8 cellular contexts compared by ENCODE assay signal in the genomic region with DNA sequence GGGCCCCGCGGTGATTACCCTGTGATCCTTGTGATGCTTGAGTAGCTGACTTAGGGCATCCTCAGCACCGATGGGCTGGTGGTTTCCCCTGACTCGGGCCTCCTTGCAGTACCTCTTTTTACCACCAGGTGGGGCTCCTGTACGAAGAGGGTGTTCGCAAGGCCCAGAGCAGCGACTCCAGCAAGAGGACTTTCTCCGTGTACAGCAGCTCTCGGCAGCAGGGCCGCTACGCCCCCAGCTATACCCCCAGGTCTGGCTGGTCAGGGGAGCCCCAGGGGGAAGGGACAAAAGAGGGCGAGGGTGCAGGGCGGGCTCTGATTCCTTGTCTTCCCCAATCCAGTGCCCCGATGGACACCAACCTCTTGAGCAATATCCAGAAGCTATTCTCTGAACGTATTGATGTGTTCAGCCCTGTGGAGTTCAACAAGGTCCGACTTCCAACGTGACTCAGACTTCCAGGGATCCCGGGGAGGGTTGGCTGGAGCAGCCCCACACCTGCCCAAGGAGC. TPM values are rescaled to one million over a fixed set of nuclear protein-coding genes. Genes with fewer than 3 reads are reported as not detected.
DNase-seq lines count a peak whose midpoint lies in the region; ATAC-seq, FAIRE-seq and TF ChIP-seq lines count a peak whose summit lies in the region.

No MANE protein-coding gene starts in this region.

- peaks cover 41 to 44% (median 44%) of the 10 kb centered on the region in 3 donors for H3K4me1 Mint-ChIP-seq in T-cell
- H3K4me1 Mint-ChIP-seq in activated naive CD8-positive, alpha-beta T cell treated with anti-CD3 and anti-CD28 coated beads, Interleukin-2, amount 50 U/mL, for 24 hours: peaks cover 36% of the 10 kb centered on the region

- peaks cover 13% of the 10 kb centered on the region for H3K4me1 ChIP-seq in cardiac muscle cell (ENCODE audit: low read depth)

- no peaks in the 10 kb centered on the region for H3K9me3 ChIP-seq in cardiac muscle cell (ENCODE audit: low read depth)

- no peak for FAIRE-seq in urothelium cell line (lab: Jason Lieb, UNC)

- TF ChIP-seq CTCF in cardiac muscle cell (IDR thresholded peaks at IDR 0.05; ENCODE audit: low read depth, low read length): peak; percentile 99

- H3K4me3 Mint-ChIP-seq in T-cell: peak overlapping the region in 2 of 3 donors; percentile 37 to 100
- H3K4me3 Mint-ChIP-seq in activated naive CD8-positive, alpha-beta T cell treated with anti-CD3 and anti-CD28 coated beads, Interleukin-2, amount 50 U/mL, for 24 hours: no peak overlapping the region

- peak overlapping the region; percentile 83 to 88 for H3K27ac Mint-ChIP-seq in T-cell
- no peak overlapping the region for H3K27ac Mint-ChIP-seq in activated naive CD8-positive, alpha-beta T cell treated with anti-CD3 and anti-CD28 coated beads, Interleukin-2, amount 50 U/mL, for 24 hours

- POLR2A ChIA-PET in T-cell (lab: Charles Lee): interaction anchor here in 1 of 2 donors (0.7 kb wide), 1 partner anchor 25 kb away, joined by 4 read pairs; no protein-coding TSS in a partner anchor

- H3K27me3 Mint-ChIP-seq in T-cell: no peaks in the 10 kb centered on the region
- no peaks in the 10 kb centered on the region for H3K27me3 Mint-ChIP-seq in activated naive CD8-positive, alpha-beta T cell treated with anti-CD3 and anti-CD28 coated beads, Interleukin-2, amount 50 U/mL, for 24 hours

- no peak overlapping the region for H3K27ac ChIP-seq in cardiac muscle cell

- no peaks in the 10 kb centered on the region for H3K36me3 ChIP-seq in cardiac muscle cell

- no peaks in the 10 kb centered on the region for H3K27me3 ChIP-seq in cardiac muscle cell

- ATAC-seq in GM18907 (IDR thresholded peaks at IDR 0.05; ENCODE audit: unreplicated experiment) (peak; percentile 35), T-cell (replicated peaks in 1 of 4) (peak; percentile 32 to 56 (median 42))
- ATAC-seq in activated naive CD8-positive, alpha-beta T cell treated with anti-CD3 and anti-CD28 coated beads, Interleukin-2, amount 50 U/mL, for 24 hours: peak; percentile 52

- no peaks in the 10 kb centered on the region for H3K9me3 Mint-ChIP-seq in T-cell
- H3K9me3 Mint-ChIP-seq in activated naive CD8-positive, alpha-beta T cell treated with anti-CD3 and anti-CD28 coated beads, Interleukin-2, amount 50 U/mL, for 24 hours: no peaks in the 10 kb centered on the region

- CTCF ChIA-PET in T-cell (lab: Charles Lee): interaction anchor here (0.5 to 2.0 kb wide), 9 partner anchors 8 to 707 kb away, joined by 3 to 13 read pairs (median 3); a partner anchor contains a TSS

- H3K36me3 Mint-ChIP-seq in T-cell: peaks cover 15% of the 10 kb centered on the region
- peaks cover 9% of the 10 kb centered on the region for H3K36me3 Mint-ChIP-seq in activated naive CD8-positive, alpha-beta T cell treated with anti-CD3 and anti-CD28 coated beads, Interleukin-2, amount 50 U/mL, for 24 hours (ENCODE audit: low read depth)

- H3K4me3 ChIP-seq in cardiac muscle cell: no peak overlapping the region

- peak; percentile 75 for DNase-seq in A172 (ENCODE audit: low spot score)
- peak; percentile 66 for DNase-seq in NCI-H1694 treated with DMSO at 0.1 percent for 48 hours (lab: John Stamatoyannopoulos, UW)
- DNase-seq in T-cell: peak; percentile 82 to 98 (median 94)
- DNase-seq in activated naive CD8-positive, alpha-beta T cell treated with anti-CD3 and anti-CD28 coated beads, Interleukin-2, amount 50 U/mL, for 24 hours: peak; percentile 98
- peak; percentile 84 to 86 for DNase-seq in cardiac muscle cell (ENCODE audit: low read depth in 1 of 2, low spot score in 1 of 2)
- peak; percentile 76 for DNase-seq in putamen (ENCODE audit: low spot score)
- peak; percentile 85 for DNase-seq in urothelium cell line (ENCODE audit: low spot score)

RNA-seq across cellular contexts. Expression of a gene that starts 1.3 kb away (rescaled TPM):
- 1.9 and 8.5 TPM in 2 replicates for total RNA-seq in A172 (2014; rRNA removed; shearing (Covaris generic))
- total RNA-seq in T-cell (10 to 100 TPM; 23.7 to 34.2 (median 28.6) TPM), cardiac muscle cell (186 and 295 TPM in 2 replicates)
- polyA plus RNA-seq in cardiac muscle cell: 197 and 277 TPM in 2 replicates

RNA-seq across cellular contexts. Expression of a gene that starts 7.1 kb away (rescaled TPM):
- 10.4 and 22.3 TPM in 2 replicates for total RNA-seq in A172 (2014; rRNA removed; shearing (Covaris generic))
- total RNA-seq in T-cell (10 to 100 TPM in 3 of 5 donors, 1 to 10 TPM in 2; 7.0 to 20.4 (median 18.1) TPM), cardiac muscle cell (22.6 and 31.8 TPM in 2 replicates)
- 19.5 and 32.8 TPM in 2 replicates for polyA plus RNA-seq in cardiac muscle cell

RNA-seq across cellular contexts. Expression of a gene that starts 11.5 kb away (rescaled TPM):
- 286 and 528 TPM in 2 replicates for total RNA-seq in A172 (2014; rRNA removed; shearing (Covaris generic))
- total RNA-seq in T-cell (1,000 to 10,000 TPM; 1,477 to 1,924 (median 1,724) TPM), cardiac muscle cell (882 and 1,183 TPM in 2 replicates)
- polyA plus RNA-seq in cardiac muscle cell: 398 and 546 TPM in 2 replicates

RNA-seq across cellular contexts. Expression of a gene that starts 11.7 kb away (rescaled TPM):
- 52.8 and 82.4 TPM in 2 replicates for total RNA-seq in A172 (2014; rRNA removed; shearing (Covaris generic))
- total RNA-seq in T-cell (10 to 100 TPM; 48.3 to 58.8 (median 55.1) TPM), cardiac muscle cell (99.3 and 122 TPM in 2 replicates)
- polyA plus RNA-seq in cardiac muscle cell: 78.2 and 90.4 TPM in 2 replicates

RNA-seq across cellular contexts. Expression of a gene that starts 14.4 kb away (rescaled TPM):
- total RNA-seq in A172 (2014; rRNA removed; shearing (Covaris generic)): 51.1 and 208 TPM in 2 replicates
- 100 to 1,000 TPM; 210 to 303 (median 263) TPM for total RNA-seq in T-cell
- 620 and 755 TPM in 2 replicates for total RNA-seq in cardiac muscle cell
- polyA plus RNA-seq in cardiac muscle cell: 77.9 and 103 TPM in 2 replicates
